Comparison of ENCODE assay signal across 9 cellular contexts in genomic region chr22:33443688-33444087, GRCh38.
"Had no signal": no experiment of that assay in that cellular context is flagged by ENCODE, and none has a peak within 500 bp of the region (broad histone marks: within the 10 kb centered on the region; RNA-seq: fewer than 3 reads in every experiment).

No MANE protein-coding gene starts in this region.

- DNase-seq: GM23248, GOT3, H7, HFFc6 had no signal

- H3K4me3 Mint-ChIP-seq: HFFc6, IgD-negative memory B cell had no signal

- H3K27me3 Mint-ChIP-seq: IgD-negative memory B cell had no signal

- H3K36me3 Mint-ChIP-seq: IgD-negative memory B cell had no signal

- H3K4me3 ChIP-seq: GM23248, HAP-1 had no signal

- H3K36me3 ChIP-seq: HAP-1 had no signal

- H3K9me3 Mint-ChIP-seq: IgD-negative memory B cell had no signal

- ATAC-seq: HCT116, HepG2 had no signal

- H3K9me3 ChIP-seq: HAP-1 had no signal

- H3K27ac Mint-ChIP-seq: HFFc6, IgD-negative memory B cell had no signal

- H3K27ac ChIP-seq: GM23248, HL-60 had no signal
